ENCODE assay signal across 21 cellular contexts in genomic region chr10:101941871-101942270, GRCh38.
DNase-seq lines count a peak whose midpoint lies in the region; ATAC-seq and TF ChIP-seq lines count a peak whose summit lies in the region.
"Had no signal": no experiment of that assay in that cellular context is flagged by ENCODE, and none has a peak within 500 bp of the region (broad histone marks: within the 10 kb centered on the region; RNA-seq: fewer than 3 reads in every experiment).

No MANE protein-coding gene starts in this region.

- no peak for ATAC-seq in HG03280 (IDR thresholded peaks at IDR 0.05; ENCODE audit: unreplicated experiment)
- ATAC-seq: gastroesophageal sphincter; naive thymus-derived CD4-positive, alpha-beta T cell; T-helper 17 cell had no signal

- peaks cover 51% of the 10 kb centered on the region for H3K4me1 ChIP-seq in ACC112 (ENCODE audit: control insufficient read depth, insufficient read depth, low read length, unreplicated experiment)

- no peak overlapping the region for H2AFZ ChIP-seq in ACC112 (ENCODE audit: low read length, unreplicated experiment)

- intact Hi-C loops in CD14-positive monocyte (cut with micrococcal nuclease) = no loop called here

- DNase-seq in HT1080 (ENCODE audit: low read depth) (peak; percentile 14), cardiac fibroblast (ENCODE audit: low read depth in 2 of 2) (peak; percentile 44 to 71), glomerular endothelial cell (ENCODE audit: extremely low read depth, low read depth, low spot score) (peak; percentile 23), NCI-H446 (lab: John Stamatoyannopoulos, UW) (no peak), CD14-positive monocyte (ENCODE audit: low spot score) (no peak), NCI-H510A treated with DMSO at 0.1 percent for 48 hours (lab: John Stamatoyannopoulos, UW) (no peak)
- DNase-seq: activated CD4-positive, alpha-beta memory T cell treated with anti-CD3 and anti-CD28 coated beads, Interleukin-2, amount 10 ng/mL, durations not matched to agents 7 days and 5 days; activated naive CD4-positive, alpha-beta T cell treated with anti-CD3 and anti-CD28 coated beads, Interleukin-2, amount 10 ng/mL, durations not matched to agents 7 days and 5 days; activated T-cell treated with anti-CD3 and anti-CD28 coated beads, Interleukin-2, amount 50 U/mL, for 24 hours; naive thymus-derived CD4-positive, alpha-beta T cell; NCI-H1694; NCI-H345; SHP77; T-helper 17 cell; transverse colon had no signal

- no peak overlapping the region for H3K27ac Mint-ChIP-seq in CD14-positive monocyte
- H3K27ac Mint-ChIP-seq: activated CD4-positive, alpha-beta memory T cell treated with anti-CD3 and anti-CD28 coated beads, Interleukin-2, amount 10 ng/mL, durations not matched to agents 7 days and 5 days; activated naive CD4-positive, alpha-beta T cell treated with anti-CD3 and anti-CD28 coated beads, Interleukin-2, amount 10 ng/mL, durations not matched to agents 7 days and 5 days; activated T-cell treated with anti-CD3 and anti-CD28 coated beads, Interleukin-2, amount 50 U/mL, for 24 hours; naive thymus-derived CD4-positive, alpha-beta T cell; T-helper 17 cell had no signal

- H3K27me3 Mint-ChIP-seq in CD14-positive monocyte (ENCODE audit: low read depth in 3 of 3) = peaks cover 0 to 2% (median 0%) of the 10 kb centered on the region in 3 donors
- H3K27me3 Mint-ChIP-seq: activated CD4-positive, alpha-beta memory T cell treated with anti-CD3 and anti-CD28 coated beads, Interleukin-2, amount 10 ng/mL, durations not matched to agents 7 days and 5 days; activated naive CD4-positive, alpha-beta T cell treated with anti-CD3 and anti-CD28 coated beads, Interleukin-2, amount 10 ng/mL, durations not matched to agents 7 days and 5 days; activated T-cell treated with anti-CD3 and anti-CD28 coated beads, Interleukin-2, amount 50 U/mL, for 24 hours; naive thymus-derived CD4-positive, alpha-beta T cell; T-helper 17 cell had no signal

- H3K4me3 ChIP-seq in ACC112 (ENCODE audit: low read depth, low read length) (no peak overlapping the region), cardiac fibroblast (replicated peaks in 1 of 2; ENCODE audit: low read depth in 2 of 2, low read length in 2 of 2) (no peak overlapping the region)
- H3K4me3 ChIP-seq: gastroesophageal sphincter, lung, skin epidermis, transverse colon had no signal

- no peaks in the 10 kb centered on the region for H3K36me3 ChIP-seq in ACC112 (ENCODE audit: insufficient read depth, low read length)

- H3K9me3 Mint-ChIP-seq in CD14-positive monocyte = peaks cover 0 to under 1% (median 0%) of the 10 kb centered on the region in 7 donors
- H3K9me3 Mint-ChIP-seq: activated CD4-positive, alpha-beta memory T cell treated with anti-CD3 and anti-CD28 coated beads, Interleukin-2, amount 10 ng/mL, durations not matched to agents 7 days and 5 days; activated naive CD4-positive, alpha-beta T cell treated with anti-CD3 and anti-CD28 coated beads, Interleukin-2, amount 10 ng/mL, durations not matched to agents 7 days and 5 days; activated T-cell treated with anti-CD3 and anti-CD28 coated beads, Interleukin-2, amount 50 U/mL, for 24 hours had no signal

- no peak overlapping the region for H3K4me3 Mint-ChIP-seq in CD14-positive monocyte
- H3K4me3 Mint-ChIP-seq: activated CD4-positive, alpha-beta memory T cell treated with anti-CD3 and anti-CD28 coated beads, Interleukin-2, amount 10 ng/mL, durations not matched to agents 7 days and 5 days; activated naive CD4-positive, alpha-beta T cell treated with anti-CD3 and anti-CD28 coated beads, Interleukin-2, amount 10 ng/mL, durations not matched to agents 7 days and 5 days; activated T-cell treated with anti-CD3 and anti-CD28 coated beads, Interleukin-2, amount 50 U/mL, for 24 hours; brain; naive thymus-derived CD4-positive, alpha-beta T cell; T-helper 17 cell had no signal

- no peaks in the 10 kb centered on the region for H3K79me2 ChIP-seq in ACC112 (ENCODE audit: control insufficient read depth, insufficient read depth, low read length, unreplicated experiment)

- peaks cover 24% of the 10 kb centered on the region for H3K4me1 Mint-ChIP-seq in CD14-positive monocyte
- H3K4me1 Mint-ChIP-seq: activated CD4-positive, alpha-beta memory T cell treated with anti-CD3 and anti-CD28 coated beads, Interleukin-2, amount 10 ng/mL, durations not matched to agents 7 days and 5 days; activated naive CD4-positive, alpha-beta T cell treated with anti-CD3 and anti-CD28 coated beads, Interleukin-2, amount 10 ng/mL, durations not matched to agents 7 days and 5 days had no signal

- H3K36me3 Mint-ChIP-seq in CD14-positive monocyte = peaks cover 49 to 77% of the 10 kb centered on the region in 2 donors

- TF ChIP-seq CTCF in cardiac fibroblast (IDR thresholded peaks at IDR 0.05; ENCODE audit: low read depth, low read length) (no peak), CD14-positive monocyte (IDR thresholded peaks at IDR 0.05) (no peak)

- H3K27ac ChIP-seq in ACC112 (ENCODE audit: low read depth, low read length) = peak overlapping the region; percentile 56
- H3K27ac ChIP-seq: gastroesophageal sphincter, skin epidermis, transverse colon had no signal

- no peaks in the 10 kb centered on the region for H3K27me3 ChIP-seq in ACC112 (ENCODE audit: insufficient read depth, low read length)
- H3K27me3 ChIP-seq: gastroesophageal sphincter, transverse colon had no signal

Comparison
In these comparisons a context has a peak if more than half of its experiments do, and no peak if none do; other contexts are left out.
1. DNase-seq: peak in HT1080 (single experiment), cardiac fibroblast (2 of 2) and glomerular endothelial cell (single experiment); none in NCI-H446 (0 of 2), CD14-positive monocyte (single experiment) and NCI-H510A treated with DMSO at 0.1 percent for 48 hours (single experiment).